ENCODE assay signal across 8 cellular contexts in the genomic region with DNA sequence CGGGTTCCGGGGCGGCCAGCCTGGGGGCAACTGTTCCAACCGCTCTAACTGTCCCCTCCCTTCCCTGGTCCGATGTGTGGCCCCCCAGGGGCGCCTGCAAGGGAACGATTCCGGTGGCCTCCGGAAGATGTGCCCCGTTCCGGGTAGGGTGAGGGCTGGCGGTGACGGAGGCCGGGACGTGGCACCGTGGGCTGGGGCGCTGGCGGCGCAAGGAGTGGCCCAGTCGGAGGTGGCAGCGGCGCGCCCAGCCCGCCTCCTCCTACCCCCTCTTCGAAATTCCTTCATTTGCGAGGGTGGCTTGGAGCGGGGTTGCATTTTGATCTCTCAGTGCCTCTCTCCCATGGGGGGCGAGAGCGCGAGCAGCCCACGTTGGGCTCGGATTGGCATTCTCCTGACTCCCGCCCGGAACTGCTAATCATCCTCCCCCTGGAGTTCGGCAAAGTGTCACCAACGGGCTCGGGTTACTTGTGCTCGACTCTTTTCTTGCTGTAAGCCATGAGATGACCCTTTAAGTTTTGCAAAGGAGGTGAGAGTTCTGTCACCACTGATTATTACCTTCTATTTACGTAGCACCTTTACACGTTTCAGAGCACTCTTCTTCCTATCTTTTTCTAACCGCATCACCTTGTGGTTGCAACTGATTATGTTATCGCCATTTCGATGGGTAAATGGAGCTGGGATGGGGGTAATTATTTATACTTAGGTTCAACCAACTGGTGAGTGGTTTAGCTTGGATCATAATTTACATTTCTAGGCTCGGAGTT.
DNase-seq lines count a peak whose midpoint lies in the region; ATAC-seq and TF ChIP-seq lines count a peak whose summit lies in the region.

No MANE protein-coding gene starts in this region.

- H3K36me3 ChIP-seq in HUES6 (ENCODE audit: control insufficient read depth, insufficient read depth, low read length), result peaks cover 13% of the 10 kb centered on the region

- no peaks in the 10 kb centered on the region for H3K4me1 ChIP-seq in HUES6 (ENCODE audit: control insufficient read depth, insufficient read depth, low read length)

- TF ChIP-seq CTCF in retinal pigment epithelial cell (conservative IDR thresholded peaks at IDR 0.05; ENCODE audit: low read depth, low read length), result peak; percentile 4

- H3K9me3 ChIP-seq in HUES6 (ENCODE audit: control insufficient read depth, insufficient read depth, low read depth, low read length), result no peaks in the 10 kb centered on the region

- peak; percentile 75 for DNase-seq in DMS53 (lab: John Stamatoyannopoulos, UW)
- DNase-seq in T follicular helper cell (ENCODE audit: low read depth), result peak; percentile 39
- peak; percentile 70 for DNase-seq in hepatic stellate cell (ENCODE audit: low spot score)
- DNase-seq in retinal pigment epithelial cell (ENCODE audit: low read depth), result peak; percentile 14
- no peak for DNase-seq in DMS153 treated with DMSO at 0.1 percent for 48 hours (lab: John Stamatoyannopoulos, UW; ENCODE audit: unreplicated experiment)

- ATAC-seq in GM21447 (IDR thresholded peaks at IDR 0.05; ENCODE audit: unreplicated experiment), result peak; percentile 54

- peak overlapping the region; percentile 87 for H3K9ac ChIP-seq in HUES6 (ENCODE audit: low read length)

- H3K4me3 ChIP-seq in HUES6 (ENCODE audit: low read depth, low read length), result peak overlapping the region; percentile 72
- H3K4me3 ChIP-seq in retinal pigment epithelial cell (ENCODE audit: low read length), result peak overlapping the region; percentile 60

- H3K27ac ChIP-seq in HUES6 (ENCODE audit: low read depth, low read length) (peak overlapping the region; percentile 92), angular gyrus (ENCODE audit: low read depth, low read length) (peak overlapping the region; percentile 84)

- no peaks in the 10 kb centered on the region for H3K27me3 ChIP-seq in HUES6 (ENCODE audit: control insufficient read depth, insufficient read depth, low read length)
